37 cellular contexts compared by ENCODE assay signal in genomic region chr4:7248857-7249256, GRCh38. TPM values are rescaled to one million over a fixed set of nuclear protein-coding genes. Genes with fewer than 3 reads are reported as not detected.
"Had no signal": no experiment of that assay in that cellular context is flagged by ENCODE, and none has a peak within 500 bp of the region (broad histone marks: within the 10 kb centered on the region; RNA-seq: fewer than 3 reads in every experiment).

No MANE protein-coding gene starts in this region.

- H3K9me3 ChIP-seq: MG63 had no signal

- DNase-seq: Karpas-422, Kasumi-1, MG63, MM.1S, MV-4-11, NCI-H1048, NCI-H1092, NCI-H1092 treated with DMSO at 0.1 percent for 48 hours, NCI-H1105, NCI-H1417, NCI-H1417 treated with DMSO at 0.1 percent for 48 hours, NCI-H1436, NCI-H1436 treated with DMSO at 0.1 percent for 48 hours, NCI-H146, NCI-H1694, NCI-H1694 treated with DMSO at 0.1 percent for 48 hours, NCI-H187, NCI-H187 treated with DMSO at 0.1 percent for 48 hours, NCI-H1930, NCI-H2029, NCI-H2029 treated with DMSO at 0.1 percent for 48 hours, NCI-H2081, NCI-H2081 treated with DMSO at 0.1 percent for 48 hours, NCI-H2107, NCI-H2171, NCI-H2171 treated with DMSO at 0.1 percent for 48 hours, NCI-H2227 treated with DMSO at 0.1 percent for 48 hours, NCI-H226, NCI-H345, NCI-H446, NCI-H446 treated with DMSO at 0.1 percent for 48 hours, NCI-H510A, NCI-H510A treated with DMSO at 0.1 percent for 48 hours, NCI-H524, NCI-H524 treated with DMSO at 0.1 percent for 48 hours had no signal

- H3K27me3 ChIP-seq: MG63 had no signal

- H3K36me3 ChIP-seq: MG63 had no signal

- H3K4me3 ChIP-seq: MG63 had no signal

RNA-seq across cellular contexts. Expression of gene SORCS2, which starts 56.5 kb away (rescaled TPM):
- total RNA-seq: MCF 10A, NCI-H460 had no signal
